17 cellular contexts compared by ENCODE assay signal in the genomic region with DNA sequence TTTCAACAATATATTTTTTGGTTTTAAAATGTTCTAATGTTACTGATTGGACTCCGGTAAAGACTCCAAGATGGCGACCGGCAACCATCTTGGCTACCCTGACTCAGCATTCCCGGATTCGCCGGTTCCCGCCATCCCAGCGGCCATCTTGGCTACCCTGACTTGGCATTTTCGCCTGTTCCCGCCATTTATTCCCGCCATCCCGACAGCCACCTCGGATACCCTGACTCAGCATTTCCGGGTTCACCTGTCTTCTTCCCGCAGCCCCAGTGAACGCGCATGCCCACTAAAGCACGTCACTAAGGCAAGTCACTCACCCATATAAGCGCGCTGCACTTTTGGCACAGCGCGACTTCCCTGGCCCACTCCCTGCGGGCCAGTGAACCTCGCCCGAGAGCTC. TPM values are rescaled to one million over a fixed set of nuclear protein-coding genes. Genes with fewer than 3 reads are reported as not detected.
"Had no signal": no experiment of that assay in that cellular context is flagged by ENCODE, and none has a peak within 500 bp of the region (broad histone marks: within the 10 kb centered on the region; RNA-seq: fewer than 3 reads in every experiment).

No MANE protein-coding gene starts in this region.

- H3K4me2 ChIP-seq: neural progenitor cell had no signal

- H3K36me3 Mint-ChIP-seq: activated CD8-positive, alpha-beta memory T cell treated with anti-CD3 and anti-CD28 coated beads, Interleukin-2, amount 10 ng/mL, durations not matched to agents 7 days and 5 days; activated naive CD8-positive, alpha-beta T cell had no signal

- H3K9me3 ChIP-seq: left lung, pancreas, tibial artery had no signal

- H3K4me1 Mint-ChIP-seq: activated CD8-positive, alpha-beta memory T cell treated with anti-CD3 and anti-CD28 coated beads, Interleukin-2, amount 10 ng/mL, durations not matched to agents 7 days and 5 days had no signal

- H3K27ac Mint-ChIP-seq: activated CD8-positive, alpha-beta memory T cell treated with anti-CD3 and anti-CD28 coated beads, Interleukin-2, amount 10 ng/mL, durations not matched to agents 7 days and 5 days; activated naive CD8-positive, alpha-beta T cell; activated T-cell treated with anti-CD3 and anti-CD28 coated beads, Interleukin-2, amount 50 U/mL, for 24 hours; neural progenitor cell had no signal

- H3K27me3 ChIP-seq: brain microvascular endothelial cell, tibial artery had no signal

- H3K27ac ChIP-seq: brain microvascular endothelial cell, left lung, neural progenitor cell, pancreas, tibial artery had no signal

- H3K9me3 Mint-ChIP-seq: activated T-cell treated with anti-CD3 and anti-CD28 coated beads, Interleukin-2, amount 50 U/mL, for 24 hours; neural progenitor cell had no signal

- H3K4me1 ChIP-seq: left lung, neural progenitor cell, pancreas, tibial artery had no signal

- H3K9ac ChIP-seq: neural progenitor cell had no signal

- ATAC-seq: activated CD4-positive, CD25-positive, alpha-beta regulatory T cell treated with anti-CD3 and anti-CD28 coated beads, Interleukin-2, amount 50 U/mL, for 24 hours; activated CD8-positive, alpha-beta memory T cell treated with anti-CD3 and anti-CD28 coated beads, Interleukin-2, amount 10 ng/mL, durations not matched to agents 7 days and 5 days; left lung had no signal

- H2AFZ ChIP-seq: neural progenitor cell had no signal

- H3K4me3 Mint-ChIP-seq: activated CD8-positive, alpha-beta memory T cell treated with anti-CD3 and anti-CD28 coated beads, Interleukin-2, amount 10 ng/mL, durations not matched to agents 7 days and 5 days; activated naive CD8-positive, alpha-beta T cell; activated T-cell treated with anti-CD3 and anti-CD28 coated beads, Interleukin-2, amount 50 U/mL, for 24 hours; neural progenitor cell had no signal

- DNase-seq: activated CD8-positive, alpha-beta memory T cell treated with anti-CD3 and anti-CD28 coated beads, Interleukin-2, amount 10 ng/mL, durations not matched to agents 7 days and 5 days; activated effector memory CD4-positive, alpha-beta T cell treated with anti-CD3 and anti-CD28 coated beads, Interleukin-2, amount 50 U/mL, for 16 hours; activated T-cell treated with anti-CD3 and anti-CD28 coated beads, Interleukin-2, amount 50 U/mL, for 24 hours; amygdala; brain microvascular endothelial cell; cerebellar nuclear complex; dermis blood vessel endothelial cell; erythroblast; pancreas; small intestine; tibial artery had no signal

RNA-seq across cellular contexts. Expression of a gene that starts 9.0 kb away (rescaled TPM):
- total RNA-seq: activated CD8-positive, alpha-beta memory T cell treated with anti-CD3 and anti-CD28 coated beads, Interleukin-2, amount 10 ng/mL, durations not matched to agents 7 days and 5 days; dermis blood vessel endothelial cell; myocyte; T-helper 2 cell treated with Interferon-gamma antibody and Interleukin-4, amounts not matched to agents 100 ng/mL and 5 ng/mL, for 36 hours had no signal
